ENCODE assay signal across 23 cellular contexts in genomic region chr2:214648520-214648919, GRCh38.
"Had no signal": no experiment of that assay in that cellular context is flagged by ENCODE, and none has a peak within 500 bp of the region (broad histone marks: within the 10 kb centered on the region; RNA-seq: fewer than 3 reads in every experiment).

No MANE protein-coding gene starts in this region.

- H3K27ac Mint-ChIP-seq: dendritic cell treated with granulocyte-macrophage colony-stimulating factor and Interleukin-4, amounts not matched to agents 40 ng/mL and 50 ng/mL, for 4 days; effector memory CD8-positive, alpha-beta T cell; naive B cell; nephron had no signal

- H3K4me3 ChIP-seq: esophagus muscularis mucosa, hepatocyte, psoas muscle, right lobe of liver, tibial artery, upper lobe of right lung, vagina had no signal

- H3K9me3 Mint-ChIP-seq: effector memory CD8-positive, alpha-beta T cell; nephron had no signal

- H3K36me3 Mint-ChIP-seq: naive B cell had no signal

- H3K27me3 ChIP-seq: esophagus muscularis mucosa, foreskin keratinocyte, hepatocyte, right lobe of liver, tibial artery, upper lobe of right lung, vagina had no signal

- H3K9me3 ChIP-seq: esophagus muscularis mucosa, psoas muscle, right lobe of liver, tibial artery, upper lobe of right lung, vagina had no signal

- ATAC-seq: effector memory CD8-positive, alpha-beta T cell; foreskin keratinocyte; left colon; psoas muscle; right lobe of liver; upper lobe of right lung had no signal

- DNase-seq: effector memory CD8-positive, alpha-beta T cell; foreskin keratinocyte; head of caudate nucleus; left colon; mesendoderm; naive B cell; occipital lobe; psoas muscle; retina; right lobe of liver; stimulated activated CD4-positive, alpha-beta T cell treated with anti-CD3 and anti-CD28 coated beads, Interleukin-2, amount 100 ng/mL, for 24 hours; stimulated activated CD4-positive, alpha-beta T cell treated with anti-CD3 and anti-CD28 coated beads, Interleukin-4, amount 100 ng/mL, for 4 hours; stimulated activated naive CD4-positive, alpha-beta T cell treated with Interleukin-2 at 50 U/mL for 16 hours; tibial artery; upper lobe of right lung had no signal

- FAIRE-seq: colon had no signal

- H3K4me1 ChIP-seq: esophagus muscularis mucosa, foreskin keratinocyte, parathyroid adenoma, psoas muscle, right lobe of liver, upper lobe of right lung had no signal

- H3K27ac ChIP-seq: epithelial cell of prostate, esophagus muscularis mucosa, foreskin keratinocyte, hepatocyte, parathyroid adenoma, psoas muscle, right lobe of liver, tibial artery, upper lobe of right lung, vagina had no signal

- H3K4me2 ChIP-seq: hepatocyte had no signal

- H3K4me3 Mint-ChIP-seq: dendritic cell treated with granulocyte-macrophage colony-stimulating factor and Interleukin-4, amounts not matched to agents 40 ng/mL and 50 ng/mL, for 4 days; effector memory CD8-positive, alpha-beta T cell; naive B cell; nephron had no signal

- H3K36me3 ChIP-seq: esophagus muscularis mucosa, right lobe of liver, tibial artery, upper lobe of right lung, vagina had no signal

- H2AFZ ChIP-seq: hepatocyte, parathyroid adenoma had no signal

- H3K79me2 ChIP-seq: hepatocyte, parathyroid adenoma had no signal

- H3K27me3 Mint-ChIP-seq: dendritic cell treated with granulocyte-macrophage colony-stimulating factor and Interleukin-4, amounts not matched to agents 40 ng/mL and 50 ng/mL, for 4 days; effector memory CD8-positive, alpha-beta T cell; naive B cell had no signal

- H3K9ac ChIP-seq: parathyroid adenoma had no signal

- H3K4me1 Mint-ChIP-seq: naive B cell, nephron had no signal
